In genomic region chr1:23108918-23109533, GRCh38 we compare ENCODE assay signal across 17 cellular contexts. TPM values are rescaled to one million over a fixed set of nuclear protein-coding genes. Genes with fewer than 3 reads are reported as not detected.
DNase-seq lines count a peak whose midpoint lies in the region; ATAC-seq and TF ChIP-seq lines count a peak whose summit lies in the region.
"Had no signal": no experiment of that assay in that cellular context is flagged by ENCODE, and none has a peak within 500 bp of the region (broad histone marks: within the 10 kb centered on the region; RNA-seq: fewer than 3 reads in every experiment).

No MANE protein-coding gene starts in this region.

- no peak overlapping the region for H3K4me3 ChIP-seq in PC-9
- H3K4me3 ChIP-seq: ascending aorta, prostate gland, vagina had no signal

- no peaks in the 10 kb centered on the region for H3K9me2 ChIP-seq in PC-9 (ENCODE audit: insufficient read depth)

- H3K4me1 ChIP-seq in PC-9 (replicated peaks; ENCODE audit: insufficient read depth): peaks cover 10% of the 10 kb centered on the region
- H3K4me1 ChIP-seq: prostate gland had no signal

- H3K9me3 Mint-ChIP-seq in activated naive CD4-positive, alpha-beta T cell treated with anti-CD3 and anti-CD28 coated beads for 36 hours: no peaks in the 10 kb centered on the region
- no peaks in the 10 kb centered on the region for H3K9me3 Mint-ChIP-seq in activated T-helper 2 cell treated with anti-CD3 and anti-CD28 coated beads, Interferon-gamma antibody, Interleukin-2, Interleukin-4, amounts not matched to agents 10 μg/mL and 5 μg/mL and 100 μg/mL, durations not matched to agents 14 hours and 24 hours and 36 hours

- peaks cover 36% of the 10 kb centered on the region for H3K79me2 ChIP-seq in PC-9 (ENCODE audit: low read depth)

- H3K36me3 ChIP-seq in PC-9 (ENCODE audit: low read depth): no peaks in the 10 kb centered on the region
- H3K36me3 ChIP-seq: prostate gland had no signal

- H3K27me3 ChIP-seq in PC-9 (ENCODE audit: insufficient read depth, low read depth): no peaks in the 10 kb centered on the region
- H3K27me3 ChIP-seq: ascending aorta, vagina had no signal

- H3K4me2 ChIP-seq in PC-9: no peak overlapping the region

- peaks cover 9% of the 10 kb centered on the region for H3F3A ChIP-seq in PC-9 (ENCODE audit: insufficient read depth, low read depth)

- ATAC-seq in GM18868 (IDR thresholded peaks at IDR 0.05; ENCODE audit: unreplicated experiment): no peak

- H3K27ac ChIP-seq in PC-9 (peak overlapping the region; percentile 27; the same call in 1 of the 2 replicates), substantia nigra (ENCODE audit: low read depth, low read length, poor library complexity, severe bottlenecking) (no peak overlapping the region)
- H3K27ac ChIP-seq: ascending aorta, prostate gland, vagina, VCaP had no signal

- no peaks in the 10 kb centered on the region for H3K9me3 ChIP-seq in PC-9 (ENCODE audit: insufficient read depth, low read depth)
- H3K9me3 ChIP-seq: ascending aorta, Caco-2, prostate gland, vagina had no signal

- POLR2A ChIA-PET in PC-9 (lab: Charles Lee; ENCODE audit: unreplicated experiment): no interaction called here

- no peak overlapping the region for H3K4me3 Mint-ChIP-seq in activated naive CD4-positive, alpha-beta T cell treated with anti-CD3 and anti-CD28 coated beads for 36 hours
- no peak overlapping the region for H3K4me3 Mint-ChIP-seq in activated T-helper 2 cell treated with anti-CD3 and anti-CD28 coated beads, Interferon-gamma antibody, Interleukin-2, Interleukin-4, amounts not matched to agents 10 μg/mL and 5 μg/mL and 100 μg/mL, durations not matched to agents 14 hours and 24 hours and 36 hours (ENCODE audit: low read depth)

- no peak for TF ChIP-seq CTCF in PC-9 (conservative IDR thresholded peaks at IDR 0.05)

- CTCF ChIA-PET in activated naive CD4-positive, alpha-beta T cell treated with anti-CD3 and anti-CD28 coated beads for 36 hours (lab: Charles Lee): interaction anchor here (0.7 to 6.6 kb wide), 3 partner anchors 9 to 76 kb away, joined by 3 to 36 read pairs (median 8); no protein-coding TSS in a partner anchor
- CTCF ChIA-PET in PC-9 (lab: Charles Lee): interaction anchor here (1.0 kb wide), 1 partner anchor 76 kb away, joined by 3 read pairs; no protein-coding TSS in a partner anchor

- no TSS peak for BruUV-seq in PC-9 (replicated peaks; lab: Mats Ljungman, UMichigan)

- no peaks in the 10 kb centered on the region for H3K27me3 Mint-ChIP-seq in activated naive CD4-positive, alpha-beta T cell treated with anti-CD3 and anti-CD28 coated beads for 36 hours (ENCODE audit: low read depth)
- no peaks in the 10 kb centered on the region for H3K27me3 Mint-ChIP-seq in activated T-helper 2 cell treated with anti-CD3 and anti-CD28 coated beads, Interferon-gamma antibody, Interleukin-2, Interleukin-4, amounts not matched to agents 10 μg/mL and 5 μg/mL and 100 μg/mL, durations not matched to agents 14 hours and 24 hours and 36 hours (ENCODE audit: low read depth)

- peaks cover 48% of the 10 kb centered on the region for H3K4me1 Mint-ChIP-seq in activated naive CD4-positive, alpha-beta T cell treated with anti-CD3 and anti-CD28 coated beads for 36 hours (ENCODE audit: low read depth)
- peaks cover 54% of the 10 kb centered on the region for H3K4me1 Mint-ChIP-seq in activated T-helper 2 cell treated with anti-CD3 and anti-CD28 coated beads, Interferon-gamma antibody, Interleukin-2, Interleukin-4, amounts not matched to agents 10 μg/mL and 5 μg/mL and 100 μg/mL, durations not matched to agents 14 hours and 24 hours and 36 hours (ENCODE audit: low read depth)

- H3K36me3 Mint-ChIP-seq in activated naive CD4-positive, alpha-beta T cell treated with anti-CD3 and anti-CD28 coated beads for 36 hours (ENCODE audit: low read depth): peaks cover 11% of the 10 kb centered on the region
- peaks cover 43% of the 10 kb centered on the region for H3K36me3 Mint-ChIP-seq in activated T-helper 2 cell treated with anti-CD3 and anti-CD28 coated beads, Interferon-gamma antibody, Interleukin-2, Interleukin-4, amounts not matched to agents 10 μg/mL and 5 μg/mL and 100 μg/mL, durations not matched to agents 14 hours and 24 hours and 36 hours (ENCODE audit: low read depth)

- H4K20me1 ChIP-seq in PC-9 (ENCODE audit: insufficient read depth): no peaks in the 10 kb centered on the region

- peak overlapping the region; percentile 39 for H3K27ac Mint-ChIP-seq in activated naive CD4-positive, alpha-beta T cell treated with anti-CD3 and anti-CD28 coated beads for 36 hours
- H3K27ac Mint-ChIP-seq in activated T-helper 2 cell treated with anti-CD3 and anti-CD28 coated beads, Interferon-gamma antibody, Interleukin-2, Interleukin-4, amounts not matched to agents 10 μg/mL and 5 μg/mL and 100 μg/mL, durations not matched to agents 14 hours and 24 hours and 36 hours: peak overlapping the region; percentile 3

- H2AFZ ChIP-seq in PC-9: no peak overlapping the region

- intact Hi-C loops in activated naive CD4-positive, alpha-beta T cell treated with anti-CD3 and anti-CD28 coated beads for 36 hours (cut with micrococcal nuclease): loop anchor here (10.0 kb wide), 1 partner anchor 426 kb away; the partner anchor contains the start of gene E2F2
- intact Hi-C loops in PC-9 (cut with micrococcal nuclease; ENCODE audit: unreplicated experiment): loop anchor here (10.0 kb wide), 1 partner anchor 166 kb away; no protein-coding TSS in a partner anchor
- intact Hi-C loops in activated T-helper 2 cell treated with anti-CD3 and anti-CD28 coated beads, Interferon-gamma antibody, Interleukin-2, Interleukin-4, amounts not matched to agents 10 μg/mL and 5 μg/mL and 100 μg/mL, durations not matched to agents 14 hours and 24 hours and 36 hours (cut with micrococcal nuclease): loop anchor here (1.0 kb wide), 1 partner anchor 9 kb away; no protein-coding TSS in a partner anchor

- peak; percentile 46 for DNase-seq in activated naive CD4-positive, alpha-beta T cell treated with anti-CD3 and anti-CD28 coated beads for 36 hours
- DNase-seq in activated naive CD4-positive, alpha-beta T cell (lab: John Stamatoyannopoulos, UW): no peak
- peak in 1 of 2 experiments; percentile 24 for DNase-seq in PC-9
- DNase-seq in activated T-helper 2 cell treated with anti-CD3 and anti-CD28 coated beads, Interferon-gamma antibody, Interleukin-2, Interleukin-4, amounts not matched to agents 10 μg/mL and 5 μg/mL and 100 μg/mL, durations not matched to agents 14 hours and 24 hours and 36 hours (ENCODE audit: low spot score): no peak
- peak; percentile 30 for DNase-seq in stimulated activated CD4-positive, alpha-beta T cell treated with anti-CD3 and anti-CD28 coated beads, Interleukin-4, amount 100 ng/mL, for 24 hours
- no peak for DNase-seq in substantia nigra (lab: John Stamatoyannopoulos, UW)
- DNase-seq in KG1 (lab: John Stamatoyannopoulos, UW): no peak
- DNase-seq: Caco-2, EL, HCEC 1CT, NCI-H1092 treated with DMSO at 0.1 percent for 48 hours, NCI-H2171 had no signal

RNA-seq across cellular contexts. Expression of gene LUZP1, which starts 59.6 kb away (rescaled TPM):
- 10 to 100 TPM; 12.6 to 13.7 TPM for total RNA-seq in activated naive CD4-positive, alpha-beta T cell treated with anti-CD3 and anti-CD28 coated beads for 36 hours
- 35.0 and 37.6 TPM in 2 replicates for total RNA-seq in PC-9 (2021)
- total RNA-seq in activated T-helper 2 cell treated with anti-CD3 and anti-CD28 coated beads, Interferon-gamma antibody, Interleukin-2, Interleukin-4, amounts not matched to agents 10 μg/mL and 5 μg/mL and 100 μg/mL, durations not matched to agents 14 hours and 24 hours and 36 hours: 19.7 and 21.6 TPM in 2 replicates

Comparison
In these comparisons a context has a peak if more than half of its experiments do, and no peak if none do; other contexts are left out.
1. DNase-seq: peak in activated naive CD4-positive, alpha-beta T cell treated with anti-CD3 and anti-CD28 coated beads for 36 hours (single experiment) and stimulated activated CD4-positive, alpha-beta T cell treated with anti-CD3 and anti-CD28 coated beads, Interleukin-4, amount 100 ng/mL, for 24 hours (single experiment); none in activated naive CD4-positive, alpha-beta T cell (0 of 4), activated T-helper 2 cell treated with anti-CD3 and anti-CD28 coated beads, Interferon-gamma antibody, Interleukin-2, Interleukin-4, amounts not matched to agents 10 μg/mL and 5 μg/mL and 100 μg/mL, durations not matched to agents 14 hours and 24 hours and 36 hours (single experiment), substantia nigra (0 of 49) and KG1 (single experiment).